Comparison of ENCODE assay signal across 13 cellular contexts in genomic region chr20:53833333-53834043, GRCh38.
DNase-seq lines count a peak whose midpoint lies in the region; ATAC-seq and TF ChIP-seq lines count a peak whose summit lies in the region.
"Had no signal": no experiment of that assay in that cellular context is flagged by ENCODE, and none has a peak within 500 bp of the region (broad histone marks: within the 10 kb centered on the region; RNA-seq: fewer than 3 reads in every experiment).

No MANE protein-coding gene starts in this region.

- peak overlapping the region; percentile 12 to 75 for H3K27ac Mint-ChIP-seq in effector memory CD8-positive, alpha-beta T cell
- no peak overlapping the region for H3K27ac Mint-ChIP-seq in stimulated activated effector memory CD8-positive, alpha-beta T cell treated with anti-CD3 and anti-CD28 coated beads, Interleukin-12 subunit alpha, Interleukin-12 subunit beta, amount 100 ng/mL, for 72 hours
- H3K27ac Mint-ChIP-seq: activated CD4-positive, alpha-beta memory T cell treated with anti-CD3 and anti-CD28 coated beads for 36 hours had no signal

- TF ChIP-seq CTCF in OCI-LY1 (IDR thresholded peaks at IDR 0.05; ENCODE audit: low read length) = no peak

- peak overlapping the region; percentile 23 for H3K4me2 ChIP-seq in OCI-LY1 (ENCODE audit: low read length)

- 0 out of 2 replicates have a peak, but pooled peaks cover 4% of the 10 kb centered on the region for H3F3A ChIP-seq in OCI-LY1 (ENCODE audit: insufficient read depth, low read length)

- no peaks in the 10 kb centered on the region for H3K9me2 ChIP-seq in OCI-LY1 (ENCODE audit: low read depth, low read length)

- peak overlapping the region; percentile 33 for H3K9ac ChIP-seq in OCI-LY1 (ENCODE audit: low read length)

- peaks cover 59% of the 10 kb centered on the region for H3K4me1 ChIP-seq in OCI-LY1 (ENCODE audit: insufficient read depth, low read length, severe bottlenecking)

- no peaks in the 10 kb centered on the region for H4K20me1 ChIP-seq in OCI-LY1 (ENCODE audit: insufficient read depth, low read length)

- peak; percentile 21 for DNase-seq in Ammon's horn (ENCODE audit: low spot score)
- no peak for DNase-seq in effector memory CD8-positive, alpha-beta T cell
- no peak for DNase-seq in dermis blood vessel endothelial cell
- no peak for DNase-seq in stimulated activated effector memory CD8-positive, alpha-beta T cell treated with anti-CD3 and anti-CD28 coated beads, Interleukin-12 subunit alpha, Interleukin-12 subunit beta, amount 100 ng/mL, for 72 hours (ENCODE audit: low spot score in 2 of 2)
- no peak for DNase-seq in NCI-H510A (lab: John Stamatoyannopoulos, UW)
- DNase-seq: activated CD4-positive, alpha-beta memory T cell treated with anti-CD3 and anti-CD28 coated beads for 36 hours; activated naive CD4-positive, alpha-beta T cell treated with anti-CD3 and anti-CD28 coated beads, Interleukin-2, amount 50 U/mL, for 16 hours; mesenchymal stem cell; pancreas had no signal

- no peaks in the 10 kb centered on the region for H3K27me3 ChIP-seq in OCI-LY1 (ENCODE audit: insufficient read depth, low read length)
- H3K27me3 ChIP-seq: esophagus muscularis mucosa, pancreas had no signal

- peaks cover 4% of the 10 kb centered on the region; the same call in 1 of the 2 replicates for H3K9me3 ChIP-seq in OCI-LY1 (ENCODE audit: low read length)
- H3K9me3 ChIP-seq: esophagus muscularis mucosa, pancreas had no signal

- H3K27ac ChIP-seq in OCI-LY1 (ENCODE audit: low read depth, low read length, poor library complexity, severe bottlenecking) = peak overlapping the region; percentile 84
- H3K27ac ChIP-seq: esophagus muscularis mucosa, pancreas had no signal

- no peaks in the 10 kb centered on the region; the same call in 1 of the 2 replicates for H3K36me3 ChIP-seq in OCI-LY1 (ENCODE audit: insufficient read depth, low read length)
- H3K36me3 ChIP-seq: esophagus muscularis mucosa, pancreas had no signal

- peaks cover 0 to 7% of the 10 kb centered on the region in 2 donors for H3K9me3 Mint-ChIP-seq in effector memory CD8-positive, alpha-beta T cell
- H3K9me3 Mint-ChIP-seq in stimulated activated effector memory CD8-positive, alpha-beta T cell treated with anti-CD3 and anti-CD28 coated beads, Interleukin-12 subunit alpha, Interleukin-12 subunit beta, amount 100 ng/mL, for 72 hours = peaks cover 7% of the 10 kb centered on the region

- no peak overlapping the region for H3K4me3 ChIP-seq in OCI-LY1 (ENCODE audit: low read depth, low read length, poor library complexity, severe bottlenecking)
- H3K4me3 ChIP-seq: esophagus muscularis mucosa, pancreas had no signal

- no peak overlapping the region for H2AFZ ChIP-seq in OCI-LY1 (ENCODE audit: low read length)

- H3K27me3 Mint-ChIP-seq in effector memory CD8-positive, alpha-beta T cell = no peaks in the 10 kb centered on the region
- H3K27me3 Mint-ChIP-seq: activated CD4-positive, alpha-beta memory T cell treated with anti-CD3 and anti-CD28 coated beads for 36 hours had no signal

- peaks cover 13% of the 10 kb centered on the region for H3K36me3 Mint-ChIP-seq in effector memory CD8-positive, alpha-beta T cell (ENCODE audit: insufficient read depth)
- H3K36me3 Mint-ChIP-seq in stimulated activated effector memory CD8-positive, alpha-beta T cell treated with anti-CD3 and anti-CD28 coated beads, Interleukin-12 subunit alpha, Interleukin-12 subunit beta, amount 100 ng/mL, for 72 hours = peaks cover 6% of the 10 kb centered on the region
- H3K36me3 Mint-ChIP-seq: activated CD4-positive, alpha-beta memory T cell treated with anti-CD3 and anti-CD28 coated beads for 36 hours had no signal

- H3K79me2 ChIP-seq in OCI-LY1 (ENCODE audit: insufficient read depth, low read length) = no peaks in the 10 kb centered on the region

- peaks cover 28 to 53% of the 10 kb centered on the region in 2 donors for H3K4me1 Mint-ChIP-seq in effector memory CD8-positive, alpha-beta T cell (ENCODE audit: low read depth in 2 of 2)
- peaks cover 53% of the 10 kb centered on the region for H3K4me1 Mint-ChIP-seq in stimulated activated effector memory CD8-positive, alpha-beta T cell treated with anti-CD3 and anti-CD28 coated beads, Interleukin-12 subunit alpha, Interleukin-12 subunit beta, amount 100 ng/mL, for 72 hours

- H3K4me3 Mint-ChIP-seq in effector memory CD8-positive, alpha-beta T cell = peak overlapping the region in 1 of 2 donors; percentile 82
- H3K4me3 Mint-ChIP-seq in stimulated activated effector memory CD8-positive, alpha-beta T cell treated with anti-CD3 and anti-CD28 coated beads, Interleukin-12 subunit alpha, Interleukin-12 subunit beta, amount 100 ng/mL, for 72 hours = no peak overlapping the region
- H3K4me3 Mint-ChIP-seq: activated CD4-positive, alpha-beta memory T cell treated with anti-CD3 and anti-CD28 coated beads for 36 hours had no signal

- ATAC-seq in GM18868 (IDR thresholded peaks at IDR 0.05; ENCODE audit: unreplicated experiment) = peak; percentile 28
- no peak for ATAC-seq in effector memory CD8-positive, alpha-beta T cell (replicated peaks)
- no peak for ATAC-seq in HG03108 (IDR thresholded peaks at IDR 0.05; ENCODE audit: unreplicated experiment)
- ATAC-seq in stimulated activated effector memory CD8-positive, alpha-beta T cell treated with anti-CD3 and anti-CD28 coated beads, Interleukin-12 subunit alpha, Interleukin-12 subunit beta, amount 100 ng/mL, for 72 hours = no peak
- ATAC-seq: pancreas had no signal
